Comparison of ENCODE assay signal across 8 cellular contexts in genomic region chr17:17835415-17836249, GRCh38. TPM values are rescaled to one million over a fixed set of nuclear protein-coding genes. Genes with fewer than 3 reads are reported as not detected.
DNase-seq lines count a peak whose midpoint lies in the region; ATAC-seq and TF ChIP-seq lines count a peak whose summit lies in the region.

No MANE protein-coding gene starts in this region.

- intact Hi-C loops in CD4-positive, alpha-beta T cell (cut with DNase I, micrococcal nuclease): loop anchor here (1.0 to 2.0 kb wide), 3 partner anchors 12 to 23 kb away; no protein-coding TSS in a partner anchor
- intact Hi-C loops in PC-3 (cut with micrococcal nuclease): no loop called here

- peaks cover 10% of the 10 kb centered on the region; the same call in 1 of the 2 replicates for H3K36me3 ChIP-seq in PC-3 (ENCODE audit: low read depth, low read length)
- peaks cover 22% of the 10 kb centered on the region for H3K36me3 ChIP-seq in endodermal cell (ENCODE audit: control insufficient read depth, insufficient read depth, low read length)
- no peaks in the 10 kb centered on the region for H3K36me3 ChIP-seq in neuron (ENCODE audit: insufficient read depth, low read length)

- no peak for DNase-seq in CD4-positive, alpha-beta T cell
- DNase-seq in PC-3: no peak
- DNase-seq in endodermal cell: no peak
- DNase-seq in GM19240 (ENCODE audit: insufficient read length, low spot score): no peak
- no peak for DNase-seq in SHP77 (lab: John Stamatoyannopoulos, UW)
- DNase-seq in stimulated activated CD8-positive, alpha-beta memory T cell treated with anti-CD3 and anti-CD28 coated beads, Interleukin-4, amount 100 ng/mL, for 48 hours: no peak
- no peak for DNase-seq in stimulated activated CD4-positive, alpha-beta T cell treated with anti-CD3 and anti-CD28 coated beads, Interleukin-12 subunit alpha, Interleukin-12 subunit beta, amount 100 ng/mL, for 4 hours

- H3K36me3 Mint-ChIP-seq in CD4-positive, alpha-beta T cell (ENCODE audit: low read depth): peaks cover 24% of the 10 kb centered on the region
- peaks cover 18% of the 10 kb centered on the region for H3K36me3 Mint-ChIP-seq in endodermal cell (ENCODE audit: low read depth)

- H4K20me1 ChIP-seq in PC-3 (ENCODE audit: low read length): peaks cover 19% of the 10 kb centered on the region

- H3K27ac ChIP-seq in CD4-positive, alpha-beta T cell (ENCODE audit: low read depth, low read length): peak overlapping the region; percentile 97
- H3K27ac ChIP-seq in PC-3 (ENCODE audit: low read length) (peak overlapping the region; percentile 97), endodermal cell (ENCODE audit: low read depth, low read length) (no peak overlapping the region)

- no peaks in the 10 kb centered on the region for H3K27me3 Mint-ChIP-seq in CD4-positive, alpha-beta T cell
- H3K27me3 Mint-ChIP-seq in endodermal cell (ENCODE audit: insufficient read depth): no peaks in the 10 kb centered on the region

- H3F3A ChIP-seq in PC-3 (ENCODE audit: low read length, unreplicated experiment): peaks cover 6% of the 10 kb centered on the region

- H3K27me3 ChIP-seq in CD4-positive, alpha-beta T cell (ENCODE audit: control insufficient read depth, insufficient read depth, low read length): no peaks in the 10 kb centered on the region
- H3K27me3 ChIP-seq in PC-3 (ENCODE audit: low read length) (no peaks in the 10 kb centered on the region), endodermal cell (ENCODE audit: control insufficient read depth, insufficient read depth, low read length, poor library complexity, severe bottlenecking) (no peaks in the 10 kb centered on the region), neuron (ENCODE audit: insufficient read depth, low read length) (no peaks in the 10 kb centered on the region)

- 37 to 39% methylated on average over 17 to 25 of the region's 25 CpGs for whole genome bisulfite sequencing in endodermal cell (ENCODE audit: insufficient coverage in 1 of 2, insufficient read length in 1 of 2), 2 experiments

- no peaks in the 10 kb centered on the region for H3K9me3 Mint-ChIP-seq in CD4-positive, alpha-beta T cell
- H3K9me3 Mint-ChIP-seq in endodermal cell: no peaks in the 10 kb centered on the region

- peak overlapping the region; percentile 100 for H3K9ac ChIP-seq in PC-3 (ENCODE audit: low read length)
- H3K9ac ChIP-seq in endodermal cell (ENCODE audit: extremely low read depth, low read length, poor library complexity, severe bottlenecking): peak overlapping the region; percentile 93

- peak overlapping the region; percentile 98 for H3K27ac Mint-ChIP-seq in CD4-positive, alpha-beta T cell
- H3K27ac Mint-ChIP-seq in endodermal cell: peak overlapping the region; percentile 75

- H3K9me3 ChIP-seq in CD4-positive, alpha-beta T cell (ENCODE audit: control insufficient read depth, low read length): no peaks in the 10 kb centered on the region
- H3K9me3 ChIP-seq in PC-3 (ENCODE audit: low read length): no peaks in the 10 kb centered on the region
- H3K9me3 ChIP-seq in endodermal cell (ENCODE audit: control insufficient read depth, low read length): no peaks in the 10 kb centered on the region
- H3K9me3 ChIP-seq in neuron (ENCODE audit: low read length): no peaks in the 10 kb centered on the region

- TF ChIP-seq CTCF in CD4-positive, alpha-beta T cell (IDR thresholded peaks at IDR 0.05): no peak
- no peak for TF ChIP-seq CTCF in PC-3 (conservative IDR thresholded peaks at IDR 0.05; ENCODE audit: low read depth, low read length)
- no peak for TF ChIP-seq CTCF in endodermal cell (conservative IDR thresholded peaks at IDR 0.05)

- H3K4me3 ChIP-seq in PC-3 (ENCODE audit: low read length): peak overlapping the region; percentile 86
- H3K4me3 ChIP-seq in endodermal cell (ENCODE audit: low read length): peak overlapping the region; percentile 83
- peak overlapping the region; percentile 71 for H3K4me3 ChIP-seq in neuron (ENCODE audit: low read length)

- ATAC-seq in CD4-positive, alpha-beta T cell (ENCODE audit: poor library complexity): no peak
- ATAC-seq in PC-3: no peak

- peak overlapping the region; percentile 94 for H3K4me2 ChIP-seq in PC-3 (ENCODE audit: low read length)

- POLR2A ChIA-PET in CD4-positive, alpha-beta T cell (lab: Charles Lee): interaction anchor here (0.7 to 4.4 kb wide), 17 partner anchors 9 to 348 kb away, joined by 3 to 71 read pairs (median 4); partner anchors contain the start of genes ALKBH5, DRC3, PEMT and RASD1
- POLR2A ChIA-PET in PC-3 (lab: Charles Lee; ENCODE audit: unreplicated experiment): interaction anchor here (0.6 to 0.9 kb wide), 5 partner anchors 24 to 870 kb away, joined by 3 to 6 read pairs (median 5); no protein-coding TSS in a partner anchor

- peaks cover 57% of the 10 kb centered on the region for H3K4me1 ChIP-seq in PC-3 (ENCODE audit: insufficient read depth, low read length)
- H3K4me1 ChIP-seq in endodermal cell (ENCODE audit: control insufficient read depth, insufficient read depth, low read length): peaks cover 12% of the 10 kb centered on the region
- peaks cover 22% of the 10 kb centered on the region for H3K4me1 ChIP-seq in neuron (ENCODE audit: insufficient read depth, low read length)

- H3K4me1 Mint-ChIP-seq in CD4-positive, alpha-beta T cell (ENCODE audit: low read depth): peaks cover 67% of the 10 kb centered on the region
- peaks cover 43% of the 10 kb centered on the region for H3K4me1 Mint-ChIP-seq in endodermal cell

- no peaks in the 10 kb centered on the region for H3K9me2 ChIP-seq in PC-3 (replicated peaks; ENCODE audit: low read length)

- BruUV-seq in PC-3 (replicated peaks; lab: Mats Ljungman, UMichigan): TSS peak; percentile 39

- peak overlapping the region; percentile 94 for H3K4me3 Mint-ChIP-seq in CD4-positive, alpha-beta T cell
- H3K4me3 Mint-ChIP-seq in endodermal cell: peak overlapping the region; percentile 74

- CTCF ChIA-PET in CD4-positive, alpha-beta T cell (lab: Charles Lee): interaction anchor here (0.9 to 2.3 kb wide), 4 partner anchors 10 to 25 kb away, joined by 3 to 10 read pairs (median 7); no protein-coding TSS in a partner anchor
- CTCF ChIA-PET in PC-3 (lab: Charles Lee): no interaction called here

- H3K79me2 ChIP-seq in PC-3 (ENCODE audit: low read length): peaks cover 75% of the 10 kb centered on the region

- H2AFZ ChIP-seq in PC-3 (ENCODE audit: low read length) (0 out of 2 replicates have a peak overlapping the region, but pooled peaks have one; percentile 40), neuron (ENCODE audit: low read depth, low read length) (peak overlapping the region; percentile 48)

RNA-seq across cellular contexts. Expression of gene SREBF1, which starts 1.2 kb away (rescaled TPM):
- total RNA-seq in CD4-positive, alpha-beta T cell: 100 to 1,000 TPM; 249 to 264 TPM
- 167 and 194 TPM in 2 replicates for total RNA-seq in PC-3 (2014; rRNA removed)
- total RNA-seq in endodermal cell: 10 to 100 TPM; 39.0 to 58.2 TPM
- 69.1 TPM for polyA plus RNA-seq in endodermal cell (2013, experiment 1 of 2)
- polyA plus RNA-seq in endodermal cell (2013, experiment 2 of 2): 66.7 TPM
